3 cellular contexts compared by ENCODE assay signal in the genomic region with DNA sequence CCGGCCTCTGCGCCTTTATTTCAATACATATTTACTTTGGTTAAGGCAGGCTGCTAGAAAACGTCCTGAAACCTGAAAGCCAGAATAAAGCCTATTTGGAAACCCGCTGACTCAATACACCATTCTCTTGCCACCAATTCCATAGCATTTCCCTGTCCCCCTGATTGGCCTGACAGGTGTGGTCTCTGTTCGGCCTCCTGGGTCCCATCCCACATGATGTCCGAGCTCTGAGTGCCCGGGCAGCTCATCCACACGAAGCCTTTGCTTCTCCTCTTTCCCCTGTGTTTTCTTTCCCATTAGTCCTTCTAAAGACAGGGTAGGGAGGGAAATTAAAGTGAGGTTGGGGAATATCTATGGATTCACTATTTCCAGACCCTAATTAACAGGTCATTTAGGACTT.
"Had no signal": no experiment of that assay in that cellular context is flagged by ENCODE, and none has a peak within 500 bp of the region (broad histone marks: within the 10 kb centered on the region; RNA-seq: fewer than 3 reads in every experiment).

No MANE protein-coding gene starts in this region.

- DNase-seq: GDM1, GF-D8 had no signal

- H3K4me3 ChIP-seq: GM12878 had no signal

- ATAC-seq: GM12878 had no signal
